ENCODE assay signal across 18 cellular contexts in the genomic region with DNA sequence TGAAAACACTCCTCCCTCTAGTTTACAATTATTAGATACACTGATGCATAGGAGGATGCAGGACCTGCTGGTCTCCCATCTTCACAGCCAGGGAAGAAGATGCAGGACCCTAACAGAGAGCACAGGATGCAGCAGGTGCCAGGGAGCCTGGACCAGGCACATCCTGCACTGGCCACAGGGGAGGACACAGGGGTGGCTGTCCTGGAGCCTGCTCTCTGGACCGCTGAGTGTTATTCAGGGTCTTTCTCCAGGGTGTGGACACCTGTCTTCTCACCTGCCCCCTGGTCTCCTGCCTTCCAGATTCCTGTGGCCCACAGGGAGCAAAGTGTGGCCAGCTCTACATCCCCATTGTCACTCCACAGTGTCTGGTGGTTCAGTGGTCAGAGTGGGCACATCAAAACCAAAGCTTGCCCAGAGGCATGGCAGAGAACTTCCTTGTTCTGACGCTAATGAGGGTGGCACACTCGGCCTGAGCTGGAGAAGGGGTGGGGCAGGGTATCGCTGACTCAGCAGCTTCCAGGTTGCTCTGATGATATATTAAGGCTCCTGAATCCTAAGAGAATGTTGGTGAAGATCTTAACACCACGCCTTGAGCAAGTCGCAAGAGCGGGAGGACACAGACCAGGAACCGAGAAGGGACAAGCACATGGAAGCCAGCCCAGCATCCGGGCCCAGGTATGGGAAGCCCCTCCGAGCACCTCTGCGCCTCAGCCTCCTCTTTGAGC. TPM values are rescaled to one million over a fixed set of nuclear protein-coding genes. Genes with fewer than 3 reads are reported as not detected.
DNase-seq lines count a peak whose midpoint lies in the region; ATAC-seq, FAIRE-seq and TF ChIP-seq lines count a peak whose summit lies in the region.
"Had no signal": no experiment of that assay in that cellular context is flagged by ENCODE, and none has a peak within 500 bp of the region (broad histone marks: within the 10 kb centered on the region; RNA-seq: fewer than 3 reads in every experiment).

Gene APOBEC3A, plus strand, starts transcription at position 564 of the 725 bp plus-strand sequence. Its CDS starts 83 bp downstream, at position 647.

- H3K4me3 Mint-ChIP-seq in activated CD4-positive, alpha-beta T cell treated with anti-CD3 and anti-CD28 coated beads, Interleukin-2, amount 10 ng/mL, durations not matched to agents 24 days and 14 days, result no peak within 1 kb of the TSS
- H3K4me3 Mint-ChIP-seq: immature natural killer cell had no signal

- no peaks in the 10 kb centered on the region for H3K36me3 Mint-ChIP-seq in activated CD4-positive, alpha-beta T cell treated with anti-CD3 and anti-CD28 coated beads, Interleukin-2, amount 10 ng/mL, durations not matched to agents 24 days and 14 days (ENCODE audit: low read depth)
- H3K36me3 Mint-ChIP-seq: immature natural killer cell, naive B cell had no signal

- peaks cover 50% of the 10 kb centered on the region for H3K4me1 Mint-ChIP-seq in activated CD4-positive, alpha-beta T cell treated with anti-CD3 and anti-CD28 coated beads, Interleukin-2, amount 10 ng/mL, durations not matched to agents 24 days and 14 days
- H3K4me1 Mint-ChIP-seq: immature natural killer cell had no signal

- H2AFZ ChIP-seq in keratinocyte (ENCODE audit: control insufficient read depth, low read length) (no peak within 1 kb of the TSS), Karpas-422 (ENCODE audit: low read length) (no peak within 1 kb of the TSS)

- H4K20me1 ChIP-seq in keratinocyte (ENCODE audit: control insufficient read depth, extremely low read depth, insufficient read depth, low read length) (no peaks in the 10 kb centered on the region), Karpas-422 (ENCODE audit: insufficient read depth, low read depth, low read length) (no peaks in the 10 kb centered on the region)

- no peaks in the 10 kb centered on the region for H3K9me2 ChIP-seq in Karpas-422 (replicated peaks; ENCODE audit: insufficient read depth, low read length)

- POLR2A ChIA-PET in RWPE1 (lab: Yijun Ruan, JAX; ENCODE audit: low non-redundant PET), result no interaction called here

- peak within 1 kb of the TSS; percentile 67 for H3K27ac Mint-ChIP-seq in activated CD4-positive, alpha-beta T cell treated with anti-CD3 and anti-CD28 coated beads, Interleukin-2, amount 10 ng/mL, durations not matched to agents 24 days and 14 days

- H3K4me1 ChIP-seq in keratinocyte (ENCODE audit: control insufficient read depth, extremely low read depth, insufficient read depth, low read length) (no peaks in the 10 kb centered on the region), stomach (peaks cover 11 to 25% (median 14%) of the 10 kb centered on the region in 4 donors), Karpas-422 (ENCODE audit: low read length) (no peaks in the 10 kb centered on the region)

- no peak within 1 kb of the TSS for H3K4me3 ChIP-seq in keratinocyte (ENCODE audit: control insufficient read depth in 2 of 3, extremely low read depth in 1 of 3, insufficient read depth in 2 of 3, low read depth in 1 of 3, low read length in 3 of 3)
- no peak within 1 kb of the TSS for H3K4me3 ChIP-seq in stomach
- H3K4me3 ChIP-seq in Karpas-422 (ENCODE audit: low read length), result no peak within 1 kb of the TSS
- H3K4me3 ChIP-seq: SK-N-MC, thyroid gland had no signal

- dilution Hi-C loops in keratinocyte (cut with MboI; ENCODE audit: extremely low pct_ligation_motif_present, low sequenced_read_pairs), result no loop called here

- intact Hi-C loops in activated CD4-positive, alpha-beta T cell treated with anti-CD3 and anti-CD28 coated beads, Interleukin-2, amount 10 ng/mL, durations not matched to agents 24 days and 14 days (cut with micrococcal nuclease), result no loop called here
- intact Hi-C loops in stomach (cut with DNase I; ENCODE audit: low total_unique reads), result no loop called here

- WGBS in stomach, 5 donors, result 64 to 83% (median 75%) methylated on average over 11 of the region's 11 CpGs

- no peak for TF ChIP-seq POLR2A in stomach (IDR thresholded peaks at IDR 0.05)

- H3K4me2 ChIP-seq in keratinocyte (ENCODE audit: control insufficient read depth, extremely low read depth, insufficient read depth, low read depth, low read length), result no peak within 1 kb of the TSS
- H3K4me2 ChIP-seq in Karpas-422 (ENCODE audit: low read depth, low read length, poor library complexity, severe bottlenecking), result no peak within 1 kb of the TSS

- no peak for TF ChIP-seq CTCF in RWPE1 (conservative IDR thresholded peaks at IDR 0.05; ENCODE audit: low read depth)
- TF ChIP-seq CTCF in keratinocyte (optimal IDR thresholded peaks at IDR 0.05 in 1 of 3, IDR thresholded peaks at IDR 0.05 in 1 of 3, conservative IDR thresholded peaks at IDR 0.05 in 1 of 3; ENCODE audit: extremely low read depth in 1 of 3, insufficient read depth in 2 of 3, low read length in 3 of 3), result no peak
- no peak for TF ChIP-seq CTCF in stomach (IDR thresholded peaks at IDR 0.05)

- CTCF ChIA-PET in RWPE1 (lab: Yijun Ruan, JAX), result no interaction called here

- no peaks in the 10 kb centered on the region for H3K79me2 ChIP-seq in keratinocyte (ENCODE audit: control insufficient read depth, insufficient read depth, low read length)
- no peaks in the 10 kb centered on the region for H3K79me2 ChIP-seq in Karpas-422 (ENCODE audit: low read length)

- FAIRE-seq in keratinocyte (lab: Jason Lieb, UNC), result peak; percentile 41
- FAIRE-seq: H54 had no signal

- ATAC-seq in HG02852 (IDR thresholded peaks at IDR 0.05; ENCODE audit: unreplicated experiment), result no peak

- H3K9me3 Mint-ChIP-seq in activated CD4-positive, alpha-beta T cell treated with anti-CD3 and anti-CD28 coated beads, Interleukin-2, amount 10 ng/mL, durations not matched to agents 24 days and 14 days, result no peaks in the 10 kb centered on the region
- H3K9me3 Mint-ChIP-seq: immature natural killer cell, naive B cell had no signal

- no peaks in the 10 kb centered on the region for H3K36me3 ChIP-seq in keratinocyte (ENCODE audit: control insufficient read depth in 2 of 2, extremely low read depth in 1 of 2, insufficient read depth in 2 of 2, low read length in 2 of 2)
- no peaks in the 10 kb centered on the region for H3K36me3 ChIP-seq in stomach
- H3K36me3 ChIP-seq in Karpas-422 (ENCODE audit: insufficient read depth, low read length), result no peaks in the 10 kb centered on the region
- H3K36me3 ChIP-seq: thyroid gland had no signal

- no peak within 1 kb of the TSS for H3K9ac ChIP-seq in keratinocyte (ENCODE audit: control insufficient read depth, extremely low read depth, insufficient read depth, low read length)
- no peak within 1 kb of the TSS for H3K9ac ChIP-seq in Karpas-422 (ENCODE audit: low read length)

- H3K9me3 ChIP-seq in keratinocyte (ENCODE audit: control insufficient read depth, low read depth, low read length) (no peaks in the 10 kb centered on the region), stomach (no peaks in the 10 kb centered on the region), Karpas-422 (ENCODE audit: low read length) (no peaks in the 10 kb centered on the region)
- H3K9me3 ChIP-seq: thyroid gland had no signal

- H3K9me1 ChIP-seq in keratinocyte (ENCODE audit: control insufficient read depth, extremely low read depth, insufficient read depth, low read length), result no peaks in the 10 kb centered on the region

- no peak for TF ChIP-seq EP300 in stomach (IDR thresholded peaks at IDR 0.05)

- H3K27me3 Mint-ChIP-seq in activated CD4-positive, alpha-beta T cell treated with anti-CD3 and anti-CD28 coated beads, Interleukin-2, amount 10 ng/mL, durations not matched to agents 24 days and 14 days, result no peaks in the 10 kb centered on the region

- H3K27ac ChIP-seq in RWPE1, result no peak within 1 kb of the TSS
- H3K27ac ChIP-seq in keratinocyte (ENCODE audit: control insufficient read depth, insufficient read depth, low read length), result no peak within 1 kb of the TSS
- H3K27ac ChIP-seq in stomach, result peak within 1 kb of the TSS in 2 of 5 donors; percentile 46 to 59
- no peak within 1 kb of the TSS for H3K27ac ChIP-seq in Karpas-422 (ENCODE audit: low read length)
- H3K27ac ChIP-seq: SK-N-MC, thyroid gland had no signal

- H3K27me3 ChIP-seq in keratinocyte (ENCODE audit: control insufficient read depth, extremely low read depth, insufficient read depth, low read length), result peaks cover 38% of the 10 kb centered on the region
- H3K27me3 ChIP-seq in stomach, result no peaks in the 10 kb centered on the region
- no peaks in the 10 kb centered on the region for H3K27me3 ChIP-seq in Karpas-422 (ENCODE audit: low read length)
- H3K27me3 ChIP-seq: thyroid gland had no signal

- DNase-seq in activated CD4-positive, alpha-beta T cell treated with anti-CD3 and anti-CD28 coated beads, Interleukin-2, amount 10 ng/mL, durations not matched to agents 24 days and 14 days, result no peak
- DNase-seq in activated CD4-positive, alpha-beta T cell treated with anti-CD3 and anti-CD28 coated beads for 1 hour, result no peak
- DNase-seq in RWPE1 (ENCODE audit: low spot score) (peak; percentile 13), keratinocyte (ENCODE audit: low read depth, low spot score) (no peak), stomach (peak; percentile 63), NCI-H524 treated with DMSO at 0.1 percent for 48 hours (lab: John Stamatoyannopoulos, UW) (no peak), Karpas-422 (no peak)
- DNase-seq: activated CD4-positive, alpha-beta T cell treated with anti-CD3 and anti-CD28 coated beads, Interleukin-2, amount 50 U/mL, for 1 hour; activated naive CD4-positive, alpha-beta T cell treated with anti-CD3 and anti-CD28 coated beads, Interleukin-2, amount 50 U/mL, for 16 hours; immature natural killer cell; naive B cell; NCI-H146; NCI-H526 treated with DMSO at 0.1 percent for 48 hours had no signal

RNA-seq across cellular contexts. Expression of gene APOBEC3A, which starts in this region (rescaled TPM):
- not detected in 2 replicates for total RNA-seq in activated CD4-positive, alpha-beta T cell treated with anti-CD3 and anti-CD28 coated beads, Interleukin-2, amount 10 ng/mL, durations not matched to agents 24 days and 14 days
- polyA plus RNA-seq in keratinocyte, result 0.48 to 0.50 TPM in 2 of 3 replicates, not detected in the other
- polyA plus RNA-seq in keratinocyte (2011; ENCODE audit: low read depth), result 0.52 TPM
- 0.10 and 0.43 TPM in 2 replicates for polyA plus RNA-seq in keratinocyte (2011; cell fraction: cytosol; rRNA removed)
- 0.81 and 1.2 TPM in 2 replicates for polyA plus RNA-seq in keratinocyte (2011; cell fraction: nucleus; rRNA removed)
- 1.2 TPM in 1 of 2 replicates, not detected in the other for polyA plus RNA-seq in keratinocyte (2012; ENCODE audit: low replicate concordance)
- not detected in 3 replicates for polyA minus RNA-seq in keratinocyte
- not detected for polyA minus RNA-seq in keratinocyte (2011; cell fraction: cytosol; rRNA and poly(A)+ RNA removed)
- polyA minus RNA-seq in keratinocyte (2011; cell fraction: nucleus; rRNA and poly(A)+ RNA removed), result 0.42 TPM in 1 of 2 replicates, not detected in the other
- 1 to 10 TPM in 2 of 5 donors, not detected in 3; 1.8 to 3.3 TPM for total RNA-seq in stomach
- polyA plus RNA-seq in stomach, result 1 to 10 TPM in 2 of 3 donors, not detected in 1; 1.2 to 1.9 TPM
- total RNA-seq in Karpas-422 (2014; rRNA removed; shearing (Covaris generic); ENCODE audit: low replicate concordance), result not detected in 2 replicates
- total RNA-seq: A673 had no signal
- polyA plus RNA-seq: immature natural killer cell had no signal

Comparison
In these comparisons a context has a peak if more than half of its experiments do, and no peak if none do; other contexts are left out.
1. DNase-seq: peak in RWPE1 (single experiment) and stomach (single experiment); none in activated CD4-positive, alpha-beta T cell treated with anti-CD3 and anti-CD28 coated beads, Interleukin-2, amount 10 ng/mL, durations not matched to agents 24 days and 14 days (single experiment), activated CD4-positive, alpha-beta T cell treated with anti-CD3 and anti-CD28 coated beads for 1 hour (single experiment), keratinocyte (single experiment), NCI-H524 treated with DMSO at 0.1 percent for 48 hours (single experiment) and Karpas-422 (single experiment).